In the genomic region with DNA sequence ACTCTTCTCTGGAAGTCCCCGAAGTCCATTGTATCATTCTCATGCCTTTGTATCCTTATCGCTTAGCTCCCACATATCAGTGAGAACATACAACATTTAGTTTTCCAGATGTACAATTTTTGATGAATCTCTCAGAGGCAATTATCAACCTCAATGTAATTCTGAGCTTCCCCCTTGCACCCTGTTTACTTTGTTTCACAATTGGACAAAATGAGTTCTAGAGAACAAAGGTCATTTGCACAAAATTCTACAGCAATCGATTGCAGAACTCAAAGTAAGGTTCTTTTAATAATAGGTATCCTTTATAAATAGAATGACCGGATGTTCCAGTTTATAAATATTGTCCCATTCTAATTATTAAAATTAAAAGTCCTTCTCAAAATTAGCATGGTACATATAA, we compare ENCODE assay signal across 27 cellular contexts.
"Had no signal": no experiment of that assay in that cellular context is flagged by ENCODE, and none has a peak within 500 bp of the region (broad histone marks: within the 10 kb centered on the region; RNA-seq: fewer than 3 reads in every experiment).

No MANE protein-coding gene starts in this region.

- H3K27me3 ChIP-seq: hepatocyte, left lung, neural progenitor cell, neutrophil, sigmoid colon, spleen, suprapubic skin, tibial artery, upper lobe of right lung had no signal

- H2AFZ ChIP-seq: hepatocyte, neural progenitor cell had no signal

- H3K36me3 ChIP-seq: heart right ventricle, left lung, neural progenitor cell, neutrophil, sigmoid colon, spleen, suprapubic skin, thoracic aorta, tibial artery, upper lobe of right lung had no signal

- H3K27ac ChIP-seq: heart right ventricle, hepatocyte, left lung, neural progenitor cell, neutrophil, sigmoid colon, spleen, suprapubic skin, thoracic aorta, tibial artery, upper lobe of right lung had no signal

- DNase-seq: heart right ventricle; kidney glomerular epithelial cell; left cardiac atrium; left lung; mesendoderm; naive B cell; natural killer cell; nephron progenitor cell; occipital lobe; right cardiac atrium; sigmoid colon; small intestine; spleen; stimulated activated CD4-positive, alpha-beta T cell treated with anti-CD3 and anti-CD28 coated beads, Interleukin-4, amount 100 ng/mL, for 24 hours; stimulated activated naive CD4-positive, alpha-beta T cell; tibial artery; trophoblast cell; upper lobe of right lung had no signal

- H3K4me2 ChIP-seq: hepatocyte, neural progenitor cell had no signal

- H3K4me1 ChIP-seq: heart right ventricle, left lung, neural progenitor cell, sigmoid colon, spleen, suprapubic skin, tibial artery, upper lobe of right lung had no signal

- ATAC-seq: heart right ventricle; left cardiac atrium; left lung; natural killer cell; right cardiac atrium; stimulated activated effector memory CD8-positive, alpha-beta T cell treated with anti-CD3 and anti-CD28 coated beads, Interleukin-12 subunit alpha, Interleukin-12 subunit beta, amount 100 ng/mL, for 72 hours; upper lobe of right lung had no signal

- FAIRE-seq: keratinocyte, small intestine, urothelium cell line had no signal

- H3K4me3 ChIP-seq: heart right ventricle, hepatocyte, left lung, lung, neural progenitor cell, sigmoid colon, spleen, suprapubic skin, thoracic aorta, tibial artery, upper lobe of right lung had no signal

- H3K79me2 ChIP-seq: hepatocyte had no signal

- H3K9ac ChIP-seq: neural progenitor cell had no signal

- H3K9me3 ChIP-seq: heart right ventricle, left lung, neutrophil, sigmoid colon, spleen, suprapubic skin, thoracic aorta, tibial artery, upper lobe of right lung had no signal
